Comparison of ENCODE assay signal across 20 cellular contexts in genomic region chr20:48612335-48612734, GRCh38.
"Had no signal": no experiment of that assay in that cellular context is flagged by ENCODE, and none has a peak within 500 bp of the region (broad histone marks: within the 10 kb centered on the region; RNA-seq: fewer than 3 reads in every experiment).

No MANE protein-coding gene starts in this region.

- ATAC-seq: heart right ventricle; mucosa of descending colon; naive thymus-derived CD4-positive, alpha-beta T cell; right lobe of liver; stimulated activated naive B cell treated with anti-CD40 and anti-IgM and Interleukin-4, amounts not matched to agents 10 μg/mL and 1 μg/mL and 100 μg/mL, for 72 hours; stimulated activated naive CD8-positive, alpha-beta T cell treated with anti-CD3 and anti-CD28 coated beads, Interleukin-15, Interleukin-2, amounts not matched to agents 100 U/mL and 50 U/mL, for 24 hours had no signal

- H3K36me3 Mint-ChIP-seq: naive thymus-derived CD4-positive, alpha-beta T cell; neural progenitor cell; stimulated activated naive B cell treated with anti-CD40 and anti-IgM and Interleukin-4, amounts not matched to agents 10 μg/mL and 1 μg/mL and 100 μg/mL, for 72 hours had no signal

- H3K9me3 Mint-ChIP-seq: naive thymus-derived CD4-positive, alpha-beta T cell; nephron progenitor cell; neural progenitor cell; stimulated activated naive B cell treated with anti-CD40 and anti-IgM and Interleukin-4, amounts not matched to agents 10 μg/mL and 1 μg/mL and 100 μg/mL, for 72 hours had no signal

- DNase-seq: heart right ventricle; islet precursor cell; left ventricle myocardium inferior; mesendoderm; midbrain; naive thymus-derived CD4-positive, alpha-beta T cell; nephron progenitor cell; occipital lobe; right lobe of liver; stimulated activated CD4-positive, alpha-beta T cell treated with anti-CD3 and anti-CD28 coated beads, Interleukin-1b, Interleukin-23, amount 100 ng/mL, for 48 hours; stimulated activated CD4-positive, alpha-beta T cell treated with anti-CD3 and anti-CD28 coated beads, Interleukin-2, amount 100 ng/mL, for 48 hours; stimulated activated CD4-positive, alpha-beta T cell treated with anti-CD3 and anti-CD28 coated beads, Interleukin-4, amount 100 ng/mL, for 4 hours; stimulated activated naive B cell treated with anti-CD40 and anti-IgM and Interleukin-4, amounts not matched to agents 10 μg/mL and 1 μg/mL and 100 μg/mL, for 72 hours; stimulated activated naive CD8-positive, alpha-beta T cell treated with anti-CD3 and anti-CD28 coated beads, Interleukin-15, Interleukin-2, amounts not matched to agents 100 U/mL and 50 U/mL, for 24 hours; stomach; testis; thyroid gland; transverse colon had no signal

- H3K4me3 Mint-ChIP-seq: naive thymus-derived CD4-positive, alpha-beta T cell; nephron progenitor cell; neural progenitor cell; stimulated activated naive B cell treated with anti-CD40 and anti-IgM and Interleukin-4, amounts not matched to agents 10 μg/mL and 1 μg/mL and 100 μg/mL, for 72 hours had no signal

- H3K27ac Mint-ChIP-seq: naive thymus-derived CD4-positive, alpha-beta T cell; nephron progenitor cell; neural progenitor cell; stimulated activated naive B cell treated with anti-CD40 and anti-IgM and Interleukin-4, amounts not matched to agents 10 μg/mL and 1 μg/mL and 100 μg/mL, for 72 hours had no signal
